ENCODE assay signal across 30 cellular contexts in genomic region chr3:150778793-150779401, GRCh38.
"Had no signal": no experiment of that assay in that cellular context is flagged by ENCODE, and none has a peak within 500 bp of the region (broad histone marks: within the 10 kb centered on the region; RNA-seq: fewer than 3 reads in every experiment).

No MANE protein-coding gene starts in this region.

- H3K9ac ChIP-seq: SK-N-SH had no signal

- ATAC-seq: activated CD4-positive, alpha-beta T cell treated with anti-CD3 and anti-CD28 coated beads for 36 hours; activated CD4-positive, CD25-positive, alpha-beta regulatory T cell treated with anti-CD3 and anti-CD28 coated beads, Interleukin-2, amount 50 U/mL, for 24 hours; activated naive CD4-positive, alpha-beta T cell treated with anti-CD3 and anti-CD28 coated beads, Interleukin-2, amount 50 U/mL, for 72 hours; activated T-cell treated with anti-CD3 and anti-CD28 coated beads, Interleukin-2, amount 50 U/mL, for 4 hours; PC-3 had no signal

- H3K4me1 ChIP-seq: ascending aorta, Peyer's patch, SJSA1 had no signal

- H3K4me3 ChIP-seq: ascending aorta, cardiac muscle cell, MG63, Peyer's patch, SJSA1 had no signal

- H3K4me2 ChIP-seq: SK-N-SH had no signal

- H3K36me3 ChIP-seq: ascending aorta, cardiac muscle cell, MG63, Peyer's patch, SJSA1 had no signal

- H3K27ac ChIP-seq: ascending aorta, cardiac muscle cell, Peyer's patch, SJSA1 had no signal

- H3K27me3 ChIP-seq: ascending aorta, cardiac muscle cell, MG63, Peyer's patch, SJSA1 had no signal

- H3K9me3 ChIP-seq: ascending aorta, MG63, Peyer's patch, SJSA1, SK-N-SH had no signal

- DNase-seq: activated CD4-positive, alpha-beta T cell treated with anti-CD3 and anti-CD28 coated beads for 36 hours; activated CD4-positive, alpha-beta T cell treated with anti-CD3 and anti-CD28 coated beads, Interleukin-2, amount 10 ng/mL, durations not matched to agents 7 days and 5 days; activated CD4-positive, alpha-beta T cell treated with anti-CD3 and anti-CD28 coated beads, Interleukin-2, amount 50 U/mL, for 48 hours; activated CD8-positive, alpha-beta memory T cell treated with anti-CD3 and anti-CD28 coated beads, Interleukin-2, amount 50 U/mL, for 4 hours; activated gamma-delta T cell treated with Interleukin-2 at 50 U/mL for 16 hours; activated naive CD4-positive, alpha-beta T cell treated with anti-CD3 and anti-CD28 coated beads for 36 hours; activated T-cell treated with anti-CD3 and anti-CD28 coated beads for 4 hours; activated T-cell treated with anti-CD3 and anti-CD28 coated beads, Interleukin-2, amount 50 U/mL, for 4 hours; amniotic stem cell; Karpas-422; KBM-7; MG63; NCI-H1048; NCI-H1105 treated with DMSO at 0.1 percent for 48 hours; NCI-H1436; NCI-H1694; NCI-H1930; NCI-H2081 treated with DMSO at 0.1 percent for 48 hours; NCI-H345; NCI-H524 treated with DMSO at 0.1 percent for 48 hours; PC-3; Peyer's patch; RPMI8226; SHP77 treated with DMSO at 0.1 percent for 48 hours had no signal
